In genomic region chr5:112707187-112708179, GRCh38 we compare ENCODE assay signal across 8 cellular contexts. TPM values are rescaled to one million over a fixed set of nuclear protein-coding genes. Genes with fewer than 3 reads are reported as not detected.
DNase-seq lines count a peak whose midpoint lies in the region; ATAC-seq and TF ChIP-seq lines count a peak whose summit lies in the region.

No MANE protein-coding gene starts in this region.

- H2BK5ac ChIP-seq in mesendoderm (ENCODE audit: low read length) = peak overlapping the region; percentile 91

- WGBS in endodermal cell (ENCODE audit: insufficient coverage in 1 of 2, insufficient read length in 1 of 2), 2 experiments = 3 to 5% methylated on average over 32 to 65 of the region's 65 CpGs
- no CpG with 5 or more reads among the region's 65 CpGs for WGBS in mesendoderm (ENCODE audit: extremely low coverage, insufficient coverage, low lambda C conversion rate)

- no peaks in the 10 kb centered on the region for H3K9me3 Mint-ChIP-seq in endodermal cell

- H2BK15ac ChIP-seq in mesendoderm (replicated peaks; ENCODE audit: low read depth) = no peak overlapping the region

- H3K27ac Mint-ChIP-seq in endodermal cell = peak overlapping the region; percentile 71

- peak overlapping the region; percentile 99 for H3K56ac ChIP-seq in mesendoderm (ENCODE audit: low read length)

- H3K4me1 Mint-ChIP-seq in endodermal cell = peaks cover 30% of the 10 kb centered on the region

- H3K4me3 ChIP-seq in HUES48 (ENCODE audit: low read depth, low read length) (peak overlapping the region; percentile 94), NT2/D1 (ENCODE audit: insufficient read length, low read depth) (peak overlapping the region; percentile 83), endodermal cell (ENCODE audit: low read length) (peak overlapping the region; percentile 97), mesendoderm (ENCODE audit: low read length) (peak overlapping the region; percentile 91)

- H3K4me3 Mint-ChIP-seq in endodermal cell = peak overlapping the region; percentile 97

- H4K5ac ChIP-seq in mesendoderm (ENCODE audit: low read length) = no peak overlapping the region

- H3K4me1 ChIP-seq in HUES48 (ENCODE audit: control insufficient read depth, insufficient read depth, low read length) (peaks cover 31% of the 10 kb centered on the region), NT2/D1 (ENCODE audit: insufficient read depth, insufficient read length) (no peaks in the 10 kb centered on the region), endodermal cell (ENCODE audit: control insufficient read depth, insufficient read depth, low read length) (no peaks in the 10 kb centered on the region), mesendoderm (ENCODE audit: control insufficient read depth, low read depth, low read length) (peaks cover 14% of the 10 kb centered on the region)

- H3K36me3 ChIP-seq in HUES48 (ENCODE audit: control insufficient read depth, insufficient read depth, low read length) = no peaks in the 10 kb centered on the region
- no peaks in the 10 kb centered on the region for H3K36me3 ChIP-seq in NT2/D1 (ENCODE audit: insufficient read depth, insufficient read length, low read length)
- peaks cover 3% of the 10 kb centered on the region for H3K36me3 ChIP-seq in endodermal cell (ENCODE audit: control insufficient read depth, insufficient read depth, low read length)
- no peaks in the 10 kb centered on the region for H3K36me3 ChIP-seq in mesendoderm (ENCODE audit: control insufficient read depth, insufficient read depth, low read length)

- peak; percentile 93 for ATAC-seq in GM21423 (IDR thresholded peaks at IDR 0.05; ENCODE audit: unreplicated experiment)

- no peaks in the 10 kb centered on the region for H3K9me3 ChIP-seq in HUES48 (ENCODE audit: control insufficient read depth, insufficient read depth, low read length)
- H3K9me3 ChIP-seq in NT2/D1 (ENCODE audit: insufficient read depth, low read length) = no peaks in the 10 kb centered on the region
- no peaks in the 10 kb centered on the region for H3K9me3 ChIP-seq in endodermal cell (ENCODE audit: control insufficient read depth, low read length)

- no peak overlapping the region for H4K8ac ChIP-seq in mesendoderm (ENCODE audit: low read depth, low read length)

- H3K79me1 ChIP-seq in mesendoderm (ENCODE audit: low read length) = peaks cover 6% of the 10 kb centered on the region

- H2BK120ac ChIP-seq in mesendoderm (ENCODE audit: low read depth, low read length) = no peak overlapping the region

- peak overlapping the region; percentile 54 for H3K4me2 ChIP-seq in mesendoderm (ENCODE audit: low read length)

- H3K27ac ChIP-seq in HUES48 (ENCODE audit: low read depth, low read length) (peak overlapping the region; percentile 98), endodermal cell (ENCODE audit: low read depth, low read length) (peak overlapping the region; percentile 65), mesendoderm (ENCODE audit: low read depth, low read length) (peak overlapping the region; percentile 90)

- H3K23ac ChIP-seq in mesendoderm (ENCODE audit: low read length) = peak overlapping the region; percentile 83

- no peak overlapping the region for H2AK5ac ChIP-seq in mesendoderm (ENCODE audit: low read length)

- H3K9ac ChIP-seq in HUES48 (ENCODE audit: low read depth, low read length) (peak overlapping the region; percentile 84), NT2/D1 (ENCODE audit: insufficient read length, low read depth) (peak overlapping the region; percentile 94), endodermal cell (ENCODE audit: extremely low read depth, low read length, poor library complexity, severe bottlenecking) (peak overlapping the region; percentile 80), mesendoderm (ENCODE audit: low read length) (peak overlapping the region; percentile 96)

- DNase-seq in D341Med (ENCODE audit: low spot score) (peak; percentile 97), NT2/D1 (ENCODE audit: low read depth, low spot score) (peak; percentile 94), endodermal cell (peak; percentile 99), mesendoderm (peak; percentile 99)
- DNase-seq in activated CD8-positive, alpha-beta memory T cell treated with anti-CD3 and anti-CD28 coated beads, Interleukin-2, amount 50 U/mL, for 24 hours (ENCODE audit: extremely low read depth) = peak; percentile 96
- DNase-seq in stimulated activated CD8-positive, alpha-beta memory T cell treated with anti-CD3 and anti-CD28 coated beads, Interleukin-12 subunit alpha, Interleukin-12 subunit beta, amount 100 ng/mL, for 4 hours (ENCODE audit: low read depth) = peak; percentile 92

- H3K27me3 ChIP-seq in HUES48 (ENCODE audit: control insufficient read depth, insufficient read depth, low read length) (no peaks in the 10 kb centered on the region), NT2/D1 (ENCODE audit: insufficient read depth, insufficient read length) (no peaks in the 10 kb centered on the region), endodermal cell (ENCODE audit: control insufficient read depth, insufficient read depth, low read length, poor library complexity, severe bottlenecking) (no peaks in the 10 kb centered on the region), mesendoderm (ENCODE audit: insufficient read depth, low read length, poor library complexity) (no peaks in the 10 kb centered on the region)

- H3K18ac ChIP-seq in mesendoderm (ENCODE audit: low read length) = peak overlapping the region; percentile 75

- TF ChIP-seq CTCF in endodermal cell (conservative IDR thresholded peaks at IDR 0.05) = peak; percentile 35

- peak overlapping the region; percentile 88 for H3K4ac ChIP-seq in mesendoderm (ENCODE audit: low read depth, low read length)

- H3K79me2 ChIP-seq in mesendoderm (ENCODE audit: control insufficient read depth, insufficient read depth, low read length) = peaks cover 32% of the 10 kb centered on the region

- H3K27me3 Mint-ChIP-seq in endodermal cell (ENCODE audit: insufficient read depth) = no peaks in the 10 kb centered on the region

- peaks cover 3% of the 10 kb centered on the region for H3K36me3 Mint-ChIP-seq in endodermal cell (ENCODE audit: low read depth)

RNA-seq across cellular contexts. Expression of gene APC, which starts 30.2 kb away (rescaled TPM):
- 10 to 100 TPM; 66.3 to 87.6 TPM for total RNA-seq in endodermal cell
- polyA plus RNA-seq in endodermal cell (2013, experiment 1 of 2) = 26.3 TPM
- polyA plus RNA-seq in endodermal cell (2013, experiment 2 of 2) = 33.6 TPM
- 13.7 TPM for polyA plus RNA-seq in mesendoderm (2013, experiment 1 of 2)
- polyA plus RNA-seq in mesendoderm (2013, experiment 2 of 2) = 13.6 TPM

Comparison
In these comparisons a context has a peak if more than half of its experiments do, and no peak if none do; other contexts are left out.
1. Peak in every context shown above with its lines: DNase-seq, ATAC-seq, H3K4me3 ChIP-seq and H3K27ac ChIP-seq.